Comparison of ENCODE assay signal across 17 cellular contexts in the genomic region with DNA sequence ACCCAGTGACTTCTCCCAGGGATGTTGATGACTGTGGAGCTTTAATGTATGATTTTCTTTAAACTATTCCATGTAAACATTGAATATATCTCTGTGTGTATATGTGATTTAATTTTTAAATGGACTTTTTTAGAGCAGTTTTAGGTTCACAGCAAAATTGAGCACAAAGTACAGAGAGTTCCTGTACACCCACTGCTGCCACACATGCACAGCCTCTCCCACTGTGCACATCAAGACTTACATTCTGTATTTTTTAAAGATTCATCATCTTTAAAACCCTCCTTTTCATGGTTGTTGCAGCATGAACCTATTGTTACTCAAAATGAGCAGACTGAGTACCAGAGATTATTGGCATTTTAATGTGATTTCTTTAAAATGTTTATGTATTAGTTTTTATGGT. TPM values are rescaled to one million over a fixed set of nuclear protein-coding genes. Genes with fewer than 3 reads are reported as not detected.
DNase-seq lines count a peak whose midpoint lies in the region; TF ChIP-seq lines count a peak whose summit lies in the region.
"Had no signal": no experiment of that assay in that cellular context is flagged by ENCODE, and none has a peak within 500 bp of the region (broad histone marks: within the 10 kb centered on the region; RNA-seq: fewer than 3 reads in every experiment).

No MANE protein-coding gene starts in this region.

- H3K9me2 ChIP-seq in hepatocyte (replicated peaks; ENCODE audit: insufficient read depth), result no peaks in the 10 kb centered on the region

- DNase-seq in dorsolateral prefrontal cortex (peak in 1 of 10 donors; percentile 38), putamen (ENCODE audit: low spot score) (peak; percentile 46), superior temporal gyrus (ENCODE audit: extremely low spot score) (peak; percentile 47), hepatocyte (ENCODE audit: low spot score) (no peak), prostate gland (ENCODE audit: low spot score) (no peak)
- DNase-seq in activated naive CD4-positive, alpha-beta T cell (lab: John Stamatoyannopoulos, UW), result no peak
- no peak for DNase-seq in stimulated activated CD4-positive, alpha-beta T cell treated with anti-CD3 and anti-CD28 coated beads, Interleukin-15, amount 100 ng/mL, for 24 hours
- DNase-seq: 8988T; Calu3; CD4-positive, alpha-beta memory T cell; DMS79 treated with DMSO at 0.1 percent for 48 hours; GF-D8; H9 had no signal

- H3K36me3 ChIP-seq in hepatocyte (replicated peaks; ENCODE audit: insufficient read depth, low read depth), result no peaks in the 10 kb centered on the region
- no peaks in the 10 kb centered on the region for H3K36me3 ChIP-seq in prostate gland
- H3K36me3 ChIP-seq: BLaER1 had no signal

- H2AFZ ChIP-seq in hepatocyte, result no peak overlapping the region

- no peaks in the 10 kb centered on the region for H4K20me1 ChIP-seq in hepatocyte (ENCODE audit: insufficient read depth, poor library complexity, severe bottlenecking)
- H4K20me1 ChIP-seq: BLaER1 had no signal

- intact Hi-C loops in dorsolateral prefrontal cortex (cut with DNase I) (no loop called here), prostate gland (cut with DNase I) (no loop called here)

- H3K27ac ChIP-seq in angular gyrus (ENCODE audit: low read depth, low read length) (peak overlapping the region; percentile 56), dorsolateral prefrontal cortex (peak overlapping the region in 54 of 59 donors; percentile 2 to 88 (median 72)), hepatocyte (no peak overlapping the region), prostate gland (no peak overlapping the region)
- H3K27ac ChIP-seq: BLaER1 had no signal

- H3K4me1 ChIP-seq in hepatocyte (ENCODE audit: insufficient read depth) (peaks cover 47% of the 10 kb centered on the region), prostate gland (replicated peaks) (no peaks in the 10 kb centered on the region)
- H3K4me1 ChIP-seq: BLaER1 had no signal

- TF ChIP-seq POLR2A in prostate gland (IDR thresholded peaks at IDR 0.05), result no peak

- TF ChIP-seq CTCF in dorsolateral prefrontal cortex (IDR thresholded peaks at IDR 0.05 in 54 of 56, conservative IDR thresholded peaks at IDR 0.05 in 2 of 56; ENCODE audit: low read depth in 1 of 56, partially characterized antibody in 56 of 56) (no peak), hepatocyte (IDR thresholded peaks at IDR 0.05; ENCODE audit: poor library complexity) (no peak), prostate gland (IDR thresholded peaks at IDR 0.05) (no peak)

- no peak overlapping the region for H3K4me2 ChIP-seq in hepatocyte
- H3K4me2 ChIP-seq: BLaER1 had no signal

- no peak overlapping the region for H3K4me3 ChIP-seq in dorsolateral prefrontal cortex
- H3K4me3 ChIP-seq in hepatocyte, result no peak overlapping the region
- H3K4me3 ChIP-seq in prostate gland, result no peak overlapping the region
- H3K4me3 ChIP-seq: BLaER1 had no signal

- no peaks in the 10 kb centered on the region for H3K27me3 ChIP-seq in dorsolateral prefrontal cortex
- H3K27me3 ChIP-seq in hepatocyte, result no peaks in the 10 kb centered on the region
- peaks cover under 1% of the 10 kb centered on the region for H3K27me3 ChIP-seq in prostate gland (replicated peaks; ENCODE audit: insufficient read depth)
- H3K27me3 ChIP-seq: BLaER1 had no signal

- H3K79me2 ChIP-seq in hepatocyte, result no peaks in the 10 kb centered on the region

- H3K9me3 ChIP-seq in hepatocyte (ENCODE audit: low read depth) (no peaks in the 10 kb centered on the region), prostate gland (no peaks in the 10 kb centered on the region)
- H3K9me3 ChIP-seq: BLaER1 had no signal

RNA-seq across cellular contexts. Expression of gene WIPF3, which starts 51.3 kb away (rescaled TPM):
- total RNA-seq in dorsolateral prefrontal cortex (10 to 100 TPM in 119 of 120 experiments, 1 to 10 TPM in 1; 8.8 to 68.3 (median 38.0) TPM), hepatocyte (1.8 and 2.4 TPM in 2 replicates), prostate gland (10 to 100 TPM in 1 of 2 donors, 1 to 10 TPM in 1; 3.0 to 85.9 TPM)
- polyA plus RNA-seq in hepatocyte, result 0.98 and 1.2 TPM in 2 replicates
- total RNA-seq: CD4-positive, alpha-beta memory T cell had no signal
- polyA plus RNA-seq: AG04450; CD14-positive monocyte; CD4-positive, alpha-beta memory T cell had no signal

Comparison
In these comparisons a context has a peak if more than half of its experiments do, and no peak if none do; other contexts are left out.
1. H3K27ac ChIP-seq: peak in angular gyrus (single experiment) and dorsolateral prefrontal cortex (54 of 59); none in hepatocyte (single experiment) and prostate gland (0 of 2).
2. DNase-seq: peak in putamen (single experiment) and superior temporal gyrus (single experiment); none in hepatocyte (single experiment), activated naive CD4-positive, alpha-beta T cell (0 of 4), prostate gland (single experiment) and stimulated activated CD4-positive, alpha-beta T cell treated with anti-CD3 and anti-CD28 coated beads, Interleukin-15, amount 100 ng/mL, for 24 hours (single experiment).